2 cellular contexts compared by ENCODE assay signal in genomic region chr3:185584681-185585080, GRCh38.
TF ChIP-seq lines count a peak whose summit lies in the region.

No MANE protein-coding gene starts in this region.

TF ChIP-seq in HCT116, 20 proteins besides CTCF, POLR2A, EP300 and RAD21:
- TF ChIP-seq POLR2AphosphoS5 (IDR thresholded peaks at IDR 0.05; ENCODE audit: low read depth, low read length), result no peak
- TF ChIP-seq SRF (IDR thresholded peaks at IDR 0.05; ENCODE audit: low read depth), result no peak
- no peak for TF ChIP-seq CEBPB (IDR thresholded peaks at IDR 0.05; ENCODE audit: low read depth)
- TF ChIP-seq ZBTB33 (IDR thresholded peaks at IDR 0.05; ENCODE audit: extremely low read depth, insufficient replicate concordance, low read length), result no peak
- no peak for TF ChIP-seq EGR1 (IDR thresholded peaks at IDR 0.05; ENCODE audit: low read depth)
- no peak for TF ChIP-seq EZH2phosphoT487 (IDR thresholded peaks at IDR 0.05; ENCODE audit: borderline replicate concordance)
- TF ChIP-seq MAX (IDR thresholded peaks at IDR 0.05), result no peak
- no peak for TF ChIP-seq ATF3 (IDR thresholded peaks at IDR 0.05)
- TF ChIP-seq FOSL1 (IDR thresholded peaks at IDR 0.05; ENCODE audit: low read depth), result no peak
- TF ChIP-seq JUND (IDR thresholded peaks at IDR 0.05), result no peak

TF ChIP-seq in K562, 482 proteins besides CTCF, POLR2A, EP300 and RAD21:
- TF ChIP-seq ZNF57 (CRISPR knock-in tag; IDR thresholded peaks at IDR 0.05), result no peak
- TF ChIP-seq ARNT (IDR thresholded peaks at IDR 0.05), result no peak
- TF ChIP-seq AFF4 (CRISPR knock-in tag; IDR thresholded peaks at IDR 0.05), result no peak
- no peak for TF ChIP-seq NONO (IDR thresholded peaks at IDR 0.05; ENCODE audit: low read depth in 2 of 2, low read length in 1 of 2)
- TF ChIP-seq CCNT2 (IDR thresholded peaks at IDR 0.05; ENCODE audit: borderline replicate concordance, extremely low read depth, insufficient read length, low read depth, low read length), result no peak
- TF ChIP-seq ZC3H8 (IDR thresholded peaks at IDR 0.05), result no peak
- no peak for TF ChIP-seq HES1 (IDR thresholded peaks at IDR 0.05; ENCODE audit: low read depth)
- TF ChIP-seq ARID4B (CRISPR knock-in tag; IDR thresholded peaks at IDR 0.05), result no peak
- no peak for TF ChIP-seq CC2D1A (IDR thresholded peaks at IDR 0.05)
- no peak for TF ChIP-seq TOE1 (IDR thresholded peaks at IDR 0.05; ENCODE audit: borderline replicate concordance)
- no peak for TF ChIP-seq TOE1 (CRISPR knock-in tag; IDR thresholded peaks at IDR 0.05; ENCODE audit: borderline replicate concordance, low read depth)
- no peak for TF ChIP-seq DNMT1 (IDR thresholded peaks at IDR 0.05)
- no peak for TF ChIP-seq FIP1L1 (IDR thresholded peaks at IDR 0.05; ENCODE audit: low read depth, low read length, poor library complexity, severe bottlenecking)
- TF ChIP-seq CEBPB (tag; IDR thresholded peaks at IDR 0.05), result no peak
- TF ChIP-seq CEBPZ (IDR thresholded peaks at IDR 0.05; ENCODE audit: borderline replicate concordance, low read depth, low read length), result no peak
- TF ChIP-seq ELF1 (tag; IDR thresholded peaks at IDR 0.05), result no peak
- no peak for TF ChIP-seq USF2 (CRISPR knock-in tag; IDR thresholded peaks at IDR 0.05)
- TF ChIP-seq ZNF408 (CRISPR knock-in tag; IDR thresholded peaks at IDR 0.05; ENCODE audit: low read depth), result no peak
- no peak for TF ChIP-seq ARHGAP35 (IDR thresholded peaks at IDR 0.05; ENCODE audit: partially characterized antibody)
- TF ChIP-seq ZBTB8A (IDR thresholded peaks at IDR 0.05; ENCODE audit: partially characterized antibody), result no peak
TF ChIP-seq in K562: peak in this region for 0.
